8 cellular contexts compared by ENCODE assay signal in genomic region chr6:217048-217659, GRCh38.
DNase-seq lines count a peak whose midpoint lies in the region; ATAC-seq and TF ChIP-seq lines count a peak whose summit lies in the region.

No MANE protein-coding gene starts in this region.

- peak in 8 of 9 donors; percentile 25 to 50 (median 41) for TF ChIP-seq CTCF in heart right ventricle (IDR thresholded peaks at IDR 0.05)

- H3K4me1 ChIP-seq in heart right ventricle = peaks cover 0 to 29% (median 0%) of the 10 kb centered on the region in 9 donors
- H3K4me1 ChIP-seq in iPS DF 6.9 (ENCODE audit: control insufficient read depth, insufficient read depth, low read length) = peaks cover 4% of the 10 kb centered on the region

- peaks cover 0 to 13% (median 0%) of the 10 kb centered on the region in 11 donors for H3K9me3 ChIP-seq in heart right ventricle
- H3K9me3 ChIP-seq in iPS DF 6.9 (ENCODE audit: control insufficient read depth, insufficient read depth, low read length) = no peaks in the 10 kb centered on the region

- H3K27ac ChIP-seq in heart right ventricle (no peak overlapping the region), iPS DF 6.9 (ENCODE audit: low read length) (no peak overlapping the region)

- H3K4me3 ChIP-seq in heart right ventricle (no peak overlapping the region), iPS DF 6.9 (ENCODE audit: low read length) (no peak overlapping the region)

- intact Hi-C loops in heart right ventricle (cut with DNase I) (loop anchor here in 1 of 10 donors (10.0 kb wide), 1 partner anchor 188 kb away; no protein-coding TSS in a partner anchor), Right ventricle myocardium superior (cut with DNase I) (no loop called here)

- WGBS in heart right ventricle, 2 donors = 78 to 84% methylated on average over 12 of the region's 12 CpGs
- WGBS in iPS DF 6.9 (ENCODE audit: insufficient coverage, insufficient read length) = no CpG with 5 or more reads among the region's 12 CpGs

- no peaks in the 10 kb centered on the region for H3K36me3 ChIP-seq in heart right ventricle
- H3K36me3 ChIP-seq in iPS DF 6.9 (ENCODE audit: control insufficient read depth, insufficient read depth, low read length) = no peaks in the 10 kb centered on the region

- no peak for DNase-seq in heart right ventricle
- no peak for DNase-seq in Right ventricle myocardium superior
- DNase-seq in activated CD4-positive, alpha-beta T cell treated with anti-CD3 and anti-CD28 coated beads, Interleukin-2, amount 50 U/mL, for 1 hour = peak; percentile 25
- DNase-seq in iPS DF 6.9 (ENCODE audit: low read depth, low spot score) = peak; percentile 48
- DNase-seq in NCI-H510A treated with DMSO at 0.1 percent for 48 hours (lab: John Stamatoyannopoulos, UW) = no peak
- DNase-seq in dedifferentiated amniotic fluid mesenchymal stem cell (ENCODE audit: extremely low spot score) = no peak

- no peak for ATAC-seq in heart right ventricle
- ATAC-seq in Right ventricle myocardium superior (ENCODE audit: poor library complexity) = no peak
- no peak for ATAC-seq in GM18858 (IDR thresholded peaks at IDR 0.05; ENCODE audit: unreplicated experiment)
- ATAC-seq in HG02852 (IDR thresholded peaks at IDR 0.05; ENCODE audit: unreplicated experiment) = no peak

- H3K27me3 ChIP-seq in heart right ventricle (peaks cover 0 to 28% (median 4%) of the 10 kb centered on the region in 7 donors), iPS DF 6.9 (ENCODE audit: control insufficient read depth, insufficient read depth, low read length) (no peaks in the 10 kb centered on the region)

Comparison
In these comparisons a context has a peak if more than half of its experiments do, and no peak if none do; other contexts are left out.
1. DNase-seq: peak in activated CD4-positive, alpha-beta T cell treated with anti-CD3 and anti-CD28 coated beads, Interleukin-2, amount 50 U/mL, for 1 hour (single experiment) and iPS DF 6.9 (single experiment); none in heart right ventricle (0 of 2), Right ventricle myocardium superior (single experiment), NCI-H510A treated with DMSO at 0.1 percent for 48 hours (single experiment) and dedifferentiated amniotic fluid mesenchymal stem cell (single experiment).